11 cellular contexts compared by ENCODE assay signal in the genomic region with DNA sequence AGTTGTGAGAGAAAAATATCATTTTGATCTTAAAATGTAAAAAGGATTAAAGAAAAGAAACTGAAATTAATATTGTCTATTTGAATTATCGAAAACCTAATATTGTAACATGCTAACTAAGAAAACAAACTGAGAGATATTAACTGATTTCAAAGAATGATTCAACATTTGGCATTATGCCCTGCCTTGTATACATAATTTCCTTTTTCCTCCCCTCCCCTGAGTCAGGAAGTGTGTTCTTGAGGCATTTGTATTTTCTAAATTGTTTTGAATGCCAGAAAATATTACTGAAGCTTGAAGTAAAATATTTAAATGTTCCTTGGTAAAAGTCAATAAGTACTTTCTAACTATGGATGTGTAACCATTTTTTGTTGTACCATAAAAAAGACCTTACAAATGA. TPM values are rescaled to one million over a fixed set of nuclear protein-coding genes. Genes with fewer than 3 reads are reported as not detected.
A peak's percentile ranks its signal among the peaks of the same experiment; 100 is the strongest.
DNase-seq lines count a peak whose midpoint lies in the region; TF ChIP-seq lines count a peak whose summit lies in the region.
"Had no signal": no experiment of that assay in that cellular context is flagged by ENCODE, and none has a peak within 500 bp of the region (broad histone marks: within the 10 kb centered on the region; RNA-seq: fewer than 3 reads in every experiment).

No MANE protein-coding gene starts in this region.

- H3K27ac ChIP-seq in coronary artery, result no peak overlapping the region

- no peaks in the 10 kb centered on the region for H3K9me3 ChIP-seq in skeletal muscle satellite cell (replicated peaks; ENCODE audit: low read length)

- no peaks in the 10 kb centered on the region for H3K36me3 ChIP-seq in skeletal muscle satellite cell (ENCODE audit: insufficient read depth, low read length)

- H3K36me3 Mint-ChIP-seq in endothelial cell (ENCODE audit: low read depth, unreplicated experiment), result no peaks in the 10 kb centered on the region

- TF ChIP-seq CTCF in endothelial cell (IDR thresholded peaks at IDR 0.05; ENCODE audit: unreplicated experiment), result no peak
- TF ChIP-seq CTCF in coronary artery (IDR thresholded peaks at IDR 0.05), result no peak

- peaks cover 7% of the 10 kb centered on the region for H3K4me1 ChIP-seq in skeletal muscle satellite cell (ENCODE audit: control insufficient read depth, insufficient read depth, low read length)

- H3K27me3 Mint-ChIP-seq in endothelial cell (ENCODE audit: unreplicated experiment), result peaks cover 3% of the 10 kb centered on the region

- H3K4me3 ChIP-seq in skeletal muscle satellite cell (ENCODE audit: low read length), result no peak overlapping the region
- no peak overlapping the region for H3K4me3 ChIP-seq in coronary artery

- peak overlapping the region; percentile 87 for H3K4me3 Mint-ChIP-seq in endothelial cell (ENCODE audit: unreplicated experiment)

- H3K27ac Mint-ChIP-seq in endothelial cell (ENCODE audit: unreplicated experiment), result peak overlapping the region; percentile 83

- DNase-seq in DMS 273 (lab: John Stamatoyannopoulos, UW; ENCODE audit: unreplicated experiment) (peak; percentile 40), DMS 273 treated with DMSO at 0.1 percent for 48 hours (lab: John Stamatoyannopoulos, UW) (no peak), NCI-H446 treated with DMSO at 0.1 percent for 48 hours (lab: John Stamatoyannopoulos, UW) (peak; percentile 44), endothelial cell (ENCODE audit: low spot score) (no peak), DMS79 treated with DMSO at 0.1 percent for 48 hours (lab: John Stamatoyannopoulos, UW) (no peak), coronary artery (ENCODE audit: low spot score) (no peak), OCI-M2 (lab: John Stamatoyannopoulos, UW; ENCODE audit: unreplicated experiment) (no peak)
- DNase-seq: cerebellar nuclear complex, midbrain, NCI-H187 treated with DMSO at 0.1 percent for 48 hours had no signal

- H3K4me2 ChIP-seq in skeletal muscle satellite cell (ENCODE audit: low read length), result peak overlapping the region; percentile 41

- no peaks in the 10 kb centered on the region for H3K9me3 Mint-ChIP-seq in endothelial cell (ENCODE audit: unreplicated experiment)

- H3K9ac ChIP-seq in skeletal muscle satellite cell (ENCODE audit: low read depth, low read length), result no peak overlapping the region

- peaks cover 22% of the 10 kb centered on the region for H3K4me1 Mint-ChIP-seq in endothelial cell (ENCODE audit: unreplicated experiment)

- peaks cover 3% of the 10 kb centered on the region for H3K27me3 ChIP-seq in skeletal muscle satellite cell (ENCODE audit: control insufficient read depth, insufficient read depth, low read length)

RNA-seq across cellular contexts. Expression of a gene that starts 49.4 kb away (rescaled TPM):
- 50.9 TPM for total RNA-seq in endothelial cell (ENCODE audit: unreplicated experiment)
- total RNA-seq in skeletal muscle satellite cell (2012; rRNA removed), result 31.7 and 41.6 TPM in 2 replicates

Comparison
In these comparisons a context has a peak if more than half of its experiments do, and no peak if none do; other contexts are left out.
1. DNase-seq: peak in DMS 273 (single experiment) and NCI-H446 treated with DMSO at 0.1 percent for 48 hours (single experiment); none in DMS 273 treated with DMSO at 0.1 percent for 48 hours (single experiment), endothelial cell (single experiment), DMS79 treated with DMSO at 0.1 percent for 48 hours (single experiment), coronary artery (single experiment) and OCI-M2 (single experiment).